9 cellular contexts compared by ENCODE assay signal in the genomic region with DNA sequence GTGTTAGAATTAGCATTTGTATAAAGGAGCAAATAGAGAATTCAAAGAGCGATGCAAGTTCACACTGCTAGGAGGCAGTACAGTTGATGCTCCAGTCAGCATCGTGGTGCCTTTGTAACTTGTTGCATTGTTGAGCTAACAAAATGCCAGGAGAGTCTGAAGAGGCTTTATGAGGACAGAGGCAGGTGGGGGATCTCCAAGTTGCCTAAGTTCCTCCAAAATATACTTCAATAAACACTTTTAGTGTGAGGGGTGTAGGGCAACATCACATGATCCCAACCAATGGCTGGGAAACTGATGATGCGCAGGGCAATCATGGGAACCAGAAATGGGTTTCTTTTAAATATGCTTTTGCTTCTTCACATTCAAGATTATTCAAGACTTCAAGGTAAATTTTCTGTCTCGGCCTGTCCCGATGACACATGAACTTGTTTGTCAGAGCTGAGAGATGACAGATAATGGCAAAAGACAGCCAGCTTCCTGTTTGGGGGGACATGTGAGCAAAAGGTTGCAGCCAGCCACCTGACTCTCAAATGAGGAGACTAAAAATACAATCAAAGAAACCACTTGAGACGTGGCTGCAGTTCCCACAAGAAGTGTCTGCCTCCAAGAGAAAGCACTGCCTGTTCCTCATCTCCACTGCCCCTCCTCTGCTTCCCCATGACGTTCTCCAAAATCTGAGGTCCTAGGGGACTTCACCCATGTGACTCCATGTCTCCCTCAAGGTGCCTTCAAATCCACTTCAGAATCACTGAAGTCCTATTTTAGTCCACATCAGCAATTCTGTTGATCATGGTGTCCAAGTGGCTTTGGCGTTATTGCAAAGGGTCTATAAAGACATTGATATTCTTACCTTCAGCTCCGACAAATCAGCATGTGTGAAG. TPM values are rescaled to one million over a fixed set of nuclear protein-coding genes. Genes with fewer than 3 reads are reported as not detected.
A peak's percentile ranks its signal among the peaks of the same experiment; 100 is the strongest.
DNase-seq lines count a peak whose midpoint lies in the region; ATAC-seq and FAIRE-seq lines count a peak whose summit lies in the region.
"Had no signal": no experiment of that assay in that cellular context is flagged by ENCODE, and none has a peak within 500 bp of the region (broad histone marks: within the 10 kb centered on the region; RNA-seq: fewer than 3 reads in every experiment).

No MANE protein-coding gene starts in this region.

- FAIRE-seq in urothelium cell line (lab: Jason Lieb, UNC): no peak

- DNase-seq in germinal center (ENCODE audit: low spot score) (peak; percentile 45), DMS114 treated with DMSO at 0.1 percent for 48 hours (lab: John Stamatoyannopoulos, UW; ENCODE audit: unreplicated experiment) (no peak), occipital lobe (lab: John Stamatoyannopoulos, UW) (no peak), NCI-H345 treated with DMSO at 0.1 percent for 48 hours (lab: John Stamatoyannopoulos, UW; ENCODE audit: unreplicated experiment) (no peak), urothelium cell line (ENCODE audit: low spot score) (no peak)
- DNase-seq: heart right ventricle had no signal

- ATAC-seq in GM19043 (IDR thresholded peaks at IDR 0.05; ENCODE audit: low read depth, unreplicated experiment) (peak; percentile 58), HG03108 (IDR thresholded peaks at IDR 0.05; ENCODE audit: unreplicated experiment) (peak; percentile 78)
- peak; percentile 81 to 89 for ATAC-seq in activated CD4-positive, CD25-positive, alpha-beta regulatory T cell treated with anti-CD3 and anti-CD28 coated beads, Interleukin-2, amount 50 U/mL, for 24 hours

RNA-seq across cellular contexts. Expression of a gene that starts 39.3 kb away (rescaled TPM):
- total RNA-seq in occipital lobe: 1.1 TPM
